In genomic region chr17:39461113-39461910, GRCh38 we compare ENCODE assay signal across 8 cellular contexts. TPM values are rescaled to one million over a fixed set of nuclear protein-coding genes. Genes with fewer than 3 reads are reported as not detected.
A peak's percentile ranks its signal among the peaks of the same experiment; 100 is the strongest.
DNase-seq lines count a peak whose midpoint lies in the region; ATAC-seq and TF ChIP-seq lines count a peak whose summit lies in the region.

CDK12 (plus strand) TSS chr17:39461486; CDS start chr17:39462072, 586 bp downstream.

- peak within 1 kb of the TSS; percentile 84 for H3K27ac ChIP-seq in Karpas-422 (ENCODE audit: low read length)
- peak within 1 kb of the TSS; percentile 98 to 99 (median 99) for H3K27ac ChIP-seq in esophagus squamous epithelium

- peak; percentile 72 for ATAC-seq in GM21786 (IDR thresholded peaks at IDR 0.05; ENCODE audit: unreplicated experiment)

- H3K9me3 ChIP-seq in Karpas-422 (ENCODE audit: low read length) (no peaks in the 10 kb centered on the region), esophagus squamous epithelium (no peaks in the 10 kb centered on the region)

- peak; percentile 95 for DNase-seq in DMS53 treated with DMSO at 0.1 percent for 48 hours (lab: John Stamatoyannopoulos, UW; ENCODE audit: unreplicated experiment)
- peak; percentile 99 for DNase-seq in Karpas-422
- peak; percentile 99 for DNase-seq in RKO (ENCODE audit: low spot score)
- DNase-seq in activated T-helper 1 cell treated with Interleukin-2 at 50 U/mL for 16 hours (ENCODE audit: low read depth), result peak; percentile 85
- DNase-seq in esophagus squamous epithelium (lab: John Stamatoyannopoulos, UW), result peak; percentile 82
- peak; percentile 100 for DNase-seq in myocyte (ENCODE audit: low read depth)
- peak; percentile 79 to 91 for DNase-seq in stimulated activated CD8-positive, alpha-beta memory T cell treated with anti-CD3 and anti-CD28 coated beads, Interleukin-7, amount 100 ng/mL, for 48 hours (ENCODE audit: extremely low read depth in 1 of 2, low read depth in 1 of 2)

- TF ChIP-seq CTCF in esophagus squamous epithelium (IDR thresholded peaks at IDR 0.05), result no peak

- H3K4me2 ChIP-seq in Karpas-422 (ENCODE audit: low read depth, low read length, poor library complexity, severe bottlenecking), result peak within 1 kb of the TSS; percentile 98

- H2AFZ ChIP-seq in Karpas-422 (ENCODE audit: low read length), result peak within 1 kb of the TSS; percentile 76; the same call in 1 of the 2 replicates

- peak within 1 kb of the TSS; percentile 96 for H3K9ac ChIP-seq in Karpas-422 (ENCODE audit: low read length)

- peaks cover 37% of the 10 kb centered on the region for H4K20me1 ChIP-seq in Karpas-422 (ENCODE audit: insufficient read depth, low read depth, low read length)

- peaks cover 49% of the 10 kb centered on the region for H3K79me2 ChIP-seq in Karpas-422 (ENCODE audit: low read length)

- 1 to 3% methylated on average over 24 to 26 of the region's 49 CpGs for WGBS in esophagus squamous epithelium, 2 donors

- TF ChIP-seq POLR2A in esophagus squamous epithelium (IDR thresholded peaks at IDR 0.05), result peak in 3 of 4 donors; percentile 79 to 94 (median 89)

- H3K4me3 ChIP-seq in Karpas-422 (ENCODE audit: low read length) (peak within 1 kb of the TSS; percentile 96), esophagus squamous epithelium (peak within 1 kb of the TSS; percentile 87 to 95 (median 91))

- intact Hi-C loops in esophagus squamous epithelium (cut with DNase I), result no loop called here

- H3K36me3 ChIP-seq in Karpas-422 (ENCODE audit: insufficient read depth, low read length), result peaks cover 9% of the 10 kb centered on the region; the same call in 1 of the 2 replicates
- H3K36me3 ChIP-seq in esophagus squamous epithelium, result peaks cover 0 to 6% (median 0%) of the 10 kb centered on the region in 3 donors

- H3K4me1 ChIP-seq in Karpas-422 (ENCODE audit: low read length) (peaks cover 39% of the 10 kb centered on the region), esophagus squamous epithelium (peaks cover 15 to 41% (median 22%) of the 10 kb centered on the region in 3 donors)

- H3K9me2 ChIP-seq in Karpas-422 (replicated peaks; ENCODE audit: insufficient read depth, low read length), result no peaks in the 10 kb centered on the region; the same call in 1 of the 2 replicates

- H3K27me3 ChIP-seq in Karpas-422 (ENCODE audit: low read length), result no peaks in the 10 kb centered on the region
- no peaks in the 10 kb centered on the region for H3K27me3 ChIP-seq in esophagus squamous epithelium

RNA-seq across cellular contexts. Expression of gene CDK12, which starts in this region (rescaled TPM):
- 58.8 and 67.0 TPM in 2 replicates for total RNA-seq in Karpas-422 (2014; rRNA removed; shearing (Covaris generic); ENCODE audit: low replicate concordance)
- total RNA-seq in esophagus squamous epithelium, result 10 to 100 TPM; 22.9 to 47.3 (median 33.5) TPM
- total RNA-seq in myocyte, result 28.6 and 29.9 TPM in 2 replicates
- 17.0 TPM for polyA plus RNA-seq in myocyte (2012)

Comparison
In these comparisons a context has a peak if more than half of its experiments do, and no peak if none do; other contexts are left out.
1. Peak in every context shown above with its lines: DNase-seq, ATAC-seq, H3K4me3 ChIP-seq and H3K27ac ChIP-seq.